ENCODE assay signal across 21 cellular contexts in the genomic region with DNA sequence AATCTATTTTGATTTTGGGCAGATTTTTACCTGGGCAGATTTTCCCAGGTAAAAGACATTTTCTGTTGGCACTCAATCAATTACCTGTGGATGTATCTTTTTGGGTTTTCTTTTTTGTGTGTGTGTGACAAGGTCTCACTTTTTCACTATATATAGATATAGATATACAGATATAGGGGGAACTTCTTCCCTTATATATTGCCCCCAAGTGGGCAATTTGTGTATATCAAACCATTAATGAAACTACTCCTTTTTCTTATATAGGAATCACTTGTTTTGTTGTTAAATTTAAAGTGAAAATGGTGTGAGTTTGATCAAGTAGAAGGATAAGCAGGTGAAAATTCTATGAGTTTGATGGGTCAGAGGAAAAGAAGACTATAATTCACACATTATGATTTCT.
A peak's percentile ranks its signal among the peaks of the same experiment; 100 is the strongest.
DNase-seq lines count a peak whose midpoint lies in the region; ATAC-seq and TF ChIP-seq lines count a peak whose summit lies in the region.
"Had no signal": no experiment of that assay in that cellular context is flagged by ENCODE, and none has a peak within 500 bp of the region (broad histone marks: within the 10 kb centered on the region; RNA-seq: fewer than 3 reads in every experiment).

No MANE protein-coding gene starts in this region.

- peak; percentile 3 for DNase-seq in A172 (ENCODE audit: low spot score)
- peak; percentile 0 for DNase-seq in GF-D8 (lab: John Stamatoyannopoulos, UW)
- DNase-seq in RPMI8226 = peak; percentile 3
- no peak for DNase-seq in foreskin keratinocyte
- DNase-seq in anterior cingulate cortex (lab: John Stamatoyannopoulos, UW) = no peak
- DNase-seq in activated CD4-positive, alpha-beta T cell treated with anti-CD3 and anti-CD28 coated beads, Interleukin-2, amount 10 ng/mL, durations not matched to agents 24 days and 14 days = no peak
- no peak for DNase-seq in heart right ventricle
- DNase-seq in SW480 (ENCODE audit: low spot score) = no peak
- DNase-seq: activated CD4-positive, alpha-beta T cell treated with anti-CD3 and anti-CD28 coated beads, Interleukin-2, amount 50 U/mL, for 48 hours; activated naive CD4-positive, alpha-beta T cell; activated T-cell treated with anti-CD3 and anti-CD28 coated beads, Interleukin-2, amount 50 U/mL, for 72 hours; CD8-positive, alpha-beta memory T cell; mammary epithelial cell; SK-N-SH; stimulated activated naive CD8-positive, alpha-beta T cell treated with anti-CD3 and anti-CD28 coated beads, Interleukin-15, Interleukin-2, amounts not matched to agents 100 U/mL and 50 U/mL, for 24 hours; T-helper 17 cell; upper lobe of right lung had no signal

- H3K9me3 Mint-ChIP-seq in activated CD4-positive, alpha-beta T cell treated with anti-CD3 and anti-CD28 coated beads, Interleukin-2, amount 10 ng/mL, durations not matched to agents 24 days and 14 days = no peaks in the 10 kb centered on the region
- H3K9me3 Mint-ChIP-seq: activated T-cell treated with anti-CD3 and anti-CD28 coated beads, Interleukin-2, amount 50 U/mL, for 72 hours; brain; CD8-positive, alpha-beta memory T cell; neural crest cell had no signal

- TF ChIP-seq CTCF in foreskin keratinocyte (conservative IDR thresholded peaks at IDR 0.05) (peak; percentile 48), heart right ventricle (IDR thresholded peaks at IDR 0.05) (peak in 2 of 9 donors; percentile 10 to 17)

- no peaks in the 10 kb centered on the region for H3K27me3 ChIP-seq in foreskin keratinocyte
- no peaks in the 10 kb centered on the region for H3K27me3 ChIP-seq in heart right ventricle
- H3K27me3 ChIP-seq: upper lobe of right lung had no signal

- H3K27ac Mint-ChIP-seq in activated CD4-positive, alpha-beta T cell treated with anti-CD3 and anti-CD28 coated beads, Interleukin-2, amount 10 ng/mL, durations not matched to agents 24 days and 14 days = no peak overlapping the region
- H3K27ac Mint-ChIP-seq: activated T-cell treated with anti-CD3 and anti-CD28 coated beads, Interleukin-2, amount 50 U/mL, for 72 hours; CD8-positive, alpha-beta memory T cell; T-helper 17 cell had no signal

- H3K4me3 ChIP-seq in heart right ventricle = no peak overlapping the region
- H3K4me3 ChIP-seq: smooth muscle cell, upper lobe of right lung had no signal

- H3K4me1 ChIP-seq in foreskin keratinocyte (no peaks in the 10 kb centered on the region), heart right ventricle (no peaks in the 10 kb centered on the region)
- H3K4me1 ChIP-seq: parathyroid adenoma, upper lobe of right lung had no signal

- H3K27me3 Mint-ChIP-seq in activated CD4-positive, alpha-beta T cell treated with anti-CD3 and anti-CD28 coated beads, Interleukin-2, amount 10 ng/mL, durations not matched to agents 24 days and 14 days = no peaks in the 10 kb centered on the region
- H3K27me3 Mint-ChIP-seq: brain; CD8-positive, alpha-beta memory T cell had no signal

- H3K4me1 Mint-ChIP-seq in activated CD4-positive, alpha-beta T cell treated with anti-CD3 and anti-CD28 coated beads, Interleukin-2, amount 10 ng/mL, durations not matched to agents 24 days and 14 days = no peaks in the 10 kb centered on the region
- H3K4me1 Mint-ChIP-seq: brain; CD8-positive, alpha-beta memory T cell; neural crest cell; T-helper 17 cell had no signal

- no peak for ATAC-seq in foreskin keratinocyte
- no peak for ATAC-seq in heart right ventricle
- ATAC-seq: activated T-cell treated with anti-CD3 and anti-CD28 coated beads, Interleukin-2, amount 50 U/mL, for 72 hours; stimulated activated naive CD8-positive, alpha-beta T cell treated with anti-CD3 and anti-CD28 coated beads, Interleukin-15, Interleukin-2, amounts not matched to agents 100 U/mL and 50 U/mL, for 24 hours; T-helper 17 cell; upper lobe of right lung had no signal

- no peak overlapping the region for H3K4me3 Mint-ChIP-seq in activated CD4-positive, alpha-beta T cell treated with anti-CD3 and anti-CD28 coated beads, Interleukin-2, amount 10 ng/mL, durations not matched to agents 24 days and 14 days
- H3K4me3 Mint-ChIP-seq: activated T-cell treated with anti-CD3 and anti-CD28 coated beads, Interleukin-2, amount 50 U/mL, for 72 hours; brain; CD8-positive, alpha-beta memory T cell; neural crest cell; T-helper 17 cell had no signal

- H3K27ac ChIP-seq in foreskin keratinocyte (no peak overlapping the region), heart right ventricle (no peak overlapping the region)
- H3K27ac ChIP-seq: parathyroid adenoma, upper lobe of right lung had no signal

- intact Hi-C loops in activated CD4-positive, alpha-beta T cell treated with anti-CD3 and anti-CD28 coated beads, Interleukin-2, amount 10 ng/mL, durations not matched to agents 24 days and 14 days (cut with micrococcal nuclease) = no loop called here
- intact Hi-C loops in heart right ventricle (cut with DNase I) = no loop called here

- no peaks in the 10 kb centered on the region for H3K9me3 ChIP-seq in heart right ventricle
- H3K9me3 ChIP-seq: SK-N-SH, upper lobe of right lung had no signal

- no peaks in the 10 kb centered on the region for H3K36me3 ChIP-seq in heart right ventricle
- H3K36me3 ChIP-seq: upper lobe of right lung had no signal

- no peaks in the 10 kb centered on the region for H3K36me3 Mint-ChIP-seq in activated CD4-positive, alpha-beta T cell treated with anti-CD3 and anti-CD28 coated beads, Interleukin-2, amount 10 ng/mL, durations not matched to agents 24 days and 14 days (ENCODE audit: low read depth)
- H3K36me3 Mint-ChIP-seq: brain; CD8-positive, alpha-beta memory T cell had no signal

Comparison
In these comparisons a context has a peak if more than half of its experiments do, and no peak if none do; other contexts are left out.
1. DNase-seq: peak in A172 (single experiment), GF-D8 (single experiment) and RPMI8226 (single experiment); none in foreskin keratinocyte (0 of 2), anterior cingulate cortex (0 of 58), activated CD4-positive, alpha-beta T cell treated with anti-CD3 and anti-CD28 coated beads, Interleukin-2, amount 10 ng/mL, durations not matched to agents 24 days and 14 days (single experiment), heart right ventricle (0 of 2) and SW480 (single experiment).